In the genomic region with DNA sequence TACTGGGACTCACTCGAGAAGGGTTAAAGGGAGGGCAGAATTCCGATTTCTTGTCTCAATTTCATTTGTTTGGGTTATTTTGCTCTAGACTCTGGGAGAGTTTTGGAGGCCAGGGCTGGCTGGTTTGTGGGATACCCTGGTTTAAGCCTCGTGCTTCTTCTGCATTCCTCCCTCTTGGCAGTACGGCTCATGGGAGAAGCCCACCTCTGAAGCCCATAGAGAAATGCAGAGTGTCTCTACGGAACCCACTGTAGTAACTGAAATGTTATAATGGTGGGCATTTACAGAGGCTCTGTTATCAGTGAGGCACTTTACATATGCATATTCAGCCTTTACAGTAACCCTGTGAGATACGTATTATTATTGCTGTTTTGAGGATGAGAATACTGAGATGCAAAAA, we compare ENCODE assay signal across 9 cellular contexts. TPM values are rescaled to one million over a fixed set of nuclear protein-coding genes. Genes with fewer than 3 reads are reported as not detected.
A peak's percentile ranks its signal among the peaks of the same experiment; 100 is the strongest.
DNase-seq lines count a peak whose midpoint lies in the region; TF ChIP-seq lines count a peak whose summit lies in the region.
"Had no signal": no experiment of that assay in that cellular context is flagged by ENCODE, and none has a peak within 500 bp of the region (broad histone marks: within the 10 kb centered on the region; RNA-seq: fewer than 3 reads in every experiment).

No MANE protein-coding gene starts in this region.

- H3K27ac ChIP-seq in C4-2B = peak overlapping the region; percentile 51; the same call in 1 of the 2 replicates
- H3K27ac ChIP-seq in hepatocyte = peak overlapping the region; percentile 32
- no peak overlapping the region for H3K27ac ChIP-seq in trophoblast cell (ENCODE audit: low read depth, low read length)
- no peak overlapping the region for H3K27ac ChIP-seq in ovary
- no peak overlapping the region for H3K27ac ChIP-seq in suprapubic skin
- H3K27ac ChIP-seq: PC-9 had no signal

- intact Hi-C loops in ovary (cut with DNase I) = no loop called here

- DNase-seq in NCI-H69 (lab: John Stamatoyannopoulos, UW) (peak; percentile 71), hepatocyte (ENCODE audit: low spot score) (no peak), trophoblast cell (no peak), mucosa of gallbladder (ENCODE audit: low spot score) (no peak), ovary (no peak), NCI-H82 (lab: John Stamatoyannopoulos, UW) (no peak), suprapubic skin (ENCODE audit: low spot score in 2 of 2) (no peak)
- DNase-seq: PC-9 had no signal

- H3K18ac ChIP-seq in trophoblast cell (ENCODE audit: low read length) = no peak overlapping the region

- H3K4me3 ChIP-seq in hepatocyte (no peak overlapping the region), trophoblast cell (ENCODE audit: low read depth, low read length) (no peak overlapping the region), ovary (no peak overlapping the region), suprapubic skin (no peak overlapping the region)
- H3K4me3 ChIP-seq: PC-9 had no signal

- 74% methylated on average over 6 of the region's 6 CpGs for WGBS in hepatocyte (ENCODE audit: low lambda C conversion rate, missing lambda C conversion rate)
- no CpG with 5 or more reads among the region's 6 CpGs for WGBS in trophoblast cell (ENCODE audit: extremely low coverage, insufficient coverage, insufficient read length)
- 43 to 60% (median 54%) methylated on average over 6 of the region's 6 CpGs for WGBS in ovary, 3 donors
- WGBS in suprapubic skin = 84% methylated on average over 6 of the region's 6 CpGs

- no peak overlapping the region for H2BK5ac ChIP-seq in trophoblast cell (ENCODE audit: low read depth, low read length, poor library complexity)

- H3K23ac ChIP-seq in trophoblast cell (ENCODE audit: low read length) = no peak overlapping the region

- peaks cover 31% of the 10 kb centered on the region for H3K4me1 ChIP-seq in hepatocyte (ENCODE audit: insufficient read depth)
- H3K4me1 ChIP-seq in trophoblast cell (ENCODE audit: control insufficient read depth in 1 of 2, insufficient read depth in 2 of 2, low read length in 2 of 2) = peaks cover 7 to 15% of the 10 kb centered on the region in 2 experiments
- H3K4me1 ChIP-seq in ovary (ENCODE audit: insufficient read depth) = peaks cover 13% of the 10 kb centered on the region
- peaks cover 24% of the 10 kb centered on the region for H3K4me1 ChIP-seq in suprapubic skin

- H3K4me2 ChIP-seq in hepatocyte = peak overlapping the region; percentile 50
- H3K4me2 ChIP-seq in trophoblast cell (ENCODE audit: low read length) = no peak overlapping the region
- H3K4me2 ChIP-seq: PC-9 had no signal

- TF ChIP-seq CTCF in C4-2B (conservative IDR thresholded peaks at IDR 0.05) (no peak), hepatocyte (IDR thresholded peaks at IDR 0.05; ENCODE audit: poor library complexity) (no peak), ovary (IDR thresholded peaks at IDR 0.05) (no peak), suprapubic skin (IDR thresholded peaks at IDR 0.05) (no peak)

- H2AK5ac ChIP-seq in trophoblast cell (ENCODE audit: low read length) = no peak overlapping the region

- peak overlapping the region; percentile 24 for H2BK120ac ChIP-seq in trophoblast cell (ENCODE audit: insufficient read depth, low read length, poor library complexity)

- no peaks in the 10 kb centered on the region for H3K36me3 ChIP-seq in hepatocyte (replicated peaks; ENCODE audit: insufficient read depth, low read depth)
- H3K36me3 ChIP-seq in trophoblast cell (ENCODE audit: control insufficient read depth in 1 of 2, insufficient read depth in 2 of 2, low read length in 2 of 2) = peaks cover 2 to 3% of the 10 kb centered on the region in 2 experiments
- H3K36me3 ChIP-seq in ovary = no peaks in the 10 kb centered on the region
- H3K36me3 ChIP-seq in suprapubic skin = no peaks in the 10 kb centered on the region

- H3K9me3 ChIP-seq in hepatocyte (ENCODE audit: low read depth) (no peaks in the 10 kb centered on the region), trophoblast cell (ENCODE audit: insufficient read depth, low read depth, low read length) (peaks cover 3% of the 10 kb centered on the region), ovary (no peaks in the 10 kb centered on the region), suprapubic skin (no peaks in the 10 kb centered on the region)

- H3K79me2 ChIP-seq in hepatocyte (peaks cover 89% of the 10 kb centered on the region), trophoblast cell (ENCODE audit: control insufficient read depth, insufficient read depth, low read length, poor library complexity) (peaks cover 6% of the 10 kb centered on the region)

- no peaks in the 10 kb centered on the region for H3K27me3 ChIP-seq in hepatocyte
- no peaks in the 10 kb centered on the region for H3K27me3 ChIP-seq in trophoblast cell (ENCODE audit: insufficient read depth, low read length)
- H3K27me3 ChIP-seq in ovary = no peaks in the 10 kb centered on the region
- no peaks in the 10 kb centered on the region for H3K27me3 ChIP-seq in suprapubic skin

- TF ChIP-seq EP300 in ovary (IDR thresholded peaks at IDR 0.05) (no peak), suprapubic skin (IDR thresholded peaks at IDR 0.05) (no peak)

- no peak overlapping the region for H2AFZ ChIP-seq in hepatocyte
- H2AFZ ChIP-seq in trophoblast cell (ENCODE audit: insufficient read depth, low read length, poor library complexity) = no peak overlapping the region
- H2AFZ ChIP-seq: PC-9 had no signal

- TF ChIP-seq POLR2A in ovary (IDR thresholded peaks at IDR 0.05) = no peak
- TF ChIP-seq POLR2A in suprapubic skin (IDR thresholded peaks at IDR 0.05) = no peak

- no peak overlapping the region for H4K8ac ChIP-seq in trophoblast cell (ENCODE audit: low read depth, low read length)

- peaks cover 4% of the 10 kb centered on the region for H4K20me1 ChIP-seq in hepatocyte (ENCODE audit: insufficient read depth, poor library complexity, severe bottlenecking)

- H4K91ac ChIP-seq in trophoblast cell (ENCODE audit: low read depth, low read length) = no peak overlapping the region

- H3K9ac ChIP-seq in trophoblast cell (ENCODE audit: low read length) = no peak overlapping the region

- H3K14ac ChIP-seq in trophoblast cell (ENCODE audit: low read length) = no peak overlapping the region

- peaks cover 5% of the 10 kb centered on the region for H3K79me1 ChIP-seq in trophoblast cell (ENCODE audit: low read length)

- no peak overlapping the region for H2BK12ac ChIP-seq in trophoblast cell (ENCODE audit: low read length)

- H4K12ac ChIP-seq in trophoblast cell (ENCODE audit: low read depth, low read length) = no peak overlapping the region

- peak overlapping the region; percentile 67 for H3K4ac ChIP-seq in trophoblast cell (ENCODE audit: low read depth, low read length)

- H3K9me2 ChIP-seq in hepatocyte (replicated peaks; ENCODE audit: insufficient read depth) = no peaks in the 10 kb centered on the region

RNA-seq across cellular contexts. Expression of gene ROR1, which starts 43.9 kb away (rescaled TPM):
- 27.7 and 28.3 TPM in 2 replicates for total RNA-seq in hepatocyte
- 16.4 and 21.9 TPM in 2 replicates for polyA plus RNA-seq in hepatocyte
- 29.9 and 31.0 TPM in 2 replicates for polyA plus RNA-seq in trophoblast cell (2013)
- 13.1 TPM for total RNA-seq in mucosa of gallbladder
- total RNA-seq in ovary = 10 to 100 TPM in 6 of 7 donors, 1 to 10 TPM in 1; 8.7 to 26.1 (median 17.5) TPM
- polyA plus RNA-seq in ovary = 10 to 100 TPM in 1 of 2 donors, 1 to 10 TPM in 1; 3.0 to 11.4 TPM
- 10 to 100 TPM; 10.6 to 21.7 (median 15.1) TPM for total RNA-seq in suprapubic skin

Comparison
In these comparisons a context has a peak if more than half of its experiments do, and no peak if none do; other contexts are left out.
1. H3K27ac ChIP-seq: peak in C4-2B (single experiment) and hepatocyte (single experiment); none in trophoblast cell (single experiment), ovary (0 of 2) and suprapubic skin (single experiment).